Comparison of ENCODE assay signal across 1 cellular context in genomic region chr7:84912993-84913635, GRCh38.
TF ChIP-seq lines count a peak whose summit lies in the region.

No MANE protein-coding gene starts in this region.

TF ChIP-seq in GM23338, 12 proteins besides CTCF, POLR2A, EP300 and RAD21:
- TF ChIP-seq CREB1 (CRISPR knock-in tag; IDR thresholded peaks at IDR 0.05; ENCODE audit: low read depth): peak; percentile 59
- peak; percentile 52 for TF ChIP-seq ZNF331 (CRISPR knock-in tag; IDR thresholded peaks at IDR 0.05; ENCODE audit: low read depth)
- TF ChIP-seq ZNF462 (CRISPR knock-in tag; IDR thresholded peaks at IDR 0.05): no peak
- peak; percentile 55; the same call in 1 of the 2 replicates for TF ChIP-seq ZNF114 (CRISPR knock-in tag; IDR thresholded peaks at IDR 0.05)
TF ChIP-seq in GM23338: peak in this region for 3.
